In genomic region chr1:5858844-5859407, GRCh38 we compare ENCODE assay signal across 23 cellular contexts.
"Had no signal": no experiment of that assay in that cellular context is flagged by ENCODE, and none has a peak within 500 bp of the region (broad histone marks: within the 10 kb centered on the region; RNA-seq: fewer than 3 reads in every experiment).

No MANE protein-coding gene starts in this region.

- H3K9me3 Mint-ChIP-seq: memory B cell; natural killer cell treated with Interleukin-12 subunit alpha and Interleukin-12 subunit beta and Interleukin-15 and Interleukin-18, amount 100 ng/mL, for 72 hours; stimulated activated memory B cell treated with anti-CD40 and anti-IgM and Interleukin-4, amounts not matched to agents 10 μg/mL and 1 μg/mL and 100 μg/mL, for 72 hours; stimulated activated naive CD8-positive, alpha-beta T cell treated with anti-CD3 and anti-CD28 coated beads, Interleukin-15, Interleukin-2, amounts not matched to agents 100 ng/mL and 50 ng/mL, for 24 hours had no signal

- H3K4me1 ChIP-seq: left lung, lower lobe of right lung, parathyroid adenoma, prostate gland, spleen, tibial artery, upper lobe of left lung, uterus had no signal

- DNase-seq: effector CD4-positive, alpha-beta T cell; foreskin melanocyte; head of caudate nucleus; lower lobe of right lung; midbrain; retina; spleen; stimulated activated CD4-positive, alpha-beta T cell treated with anti-CD3 and anti-CD28 coated beads, Interleukin-15, amount 100 ng/mL, for 24 hours; stimulated activated CD4-positive, alpha-beta T cell treated with anti-CD3 and anti-CD28 coated beads, Interleukin-1b, Interleukin-23, amount 100 ng/mL, for 48 hours; stimulated activated CD4-positive, alpha-beta T cell treated with anti-CD3 and anti-CD28 coated beads, Interleukin-4, amount 100 ng/mL, for 24 hours; tibial artery; uterus had no signal

- H3K4me3 ChIP-seq: coronary artery, hepatocyte, left lung, lower lobe of right lung, prostate gland, spleen, tibial artery, upper lobe of left lung, uterus had no signal

- ATAC-seq: left lung; lower lobe of right lung; natural killer cell treated with Interleukin-12 subunit alpha and Interleukin-12 subunit beta and Interleukin-15 and Interleukin-18, amount 100 ng/mL, for 72 hours; sciatic nerve; stimulated activated memory B cell treated with anti-CD40 and anti-IgM and Interleukin-4, amounts not matched to agents 10 μg/mL and 1 μg/mL and 100 μg/mL, for 72 hours had no signal

- H3K9ac ChIP-seq: parathyroid adenoma had no signal

- H3K27me3 Mint-ChIP-seq: memory B cell; natural killer cell treated with Interleukin-12 subunit alpha and Interleukin-12 subunit beta and Interleukin-15 and Interleukin-18, amount 100 ng/mL, for 72 hours; stimulated activated memory B cell treated with anti-CD40 and anti-IgM and Interleukin-4, amounts not matched to agents 10 μg/mL and 1 μg/mL and 100 μg/mL, for 72 hours; stimulated activated naive CD8-positive, alpha-beta T cell treated with anti-CD3 and anti-CD28 coated beads, Interleukin-15, Interleukin-2, amounts not matched to agents 100 ng/mL and 50 ng/mL, for 24 hours had no signal

- H3K36me3 ChIP-seq: prostate gland, uterus had no signal

- H3K4me2 ChIP-seq: hepatocyte had no signal

- H3K9me3 ChIP-seq: left lung, lower lobe of right lung, prostate gland, tibial artery, upper lobe of left lung, uterus had no signal

- H2AFZ ChIP-seq: hepatocyte, parathyroid adenoma had no signal

- H3K4me1 Mint-ChIP-seq: memory B cell; stimulated activated memory B cell treated with anti-CD40 and anti-IgM and Interleukin-4, amounts not matched to agents 10 μg/mL and 1 μg/mL and 100 μg/mL, for 72 hours had no signal

- H3K4me3 Mint-ChIP-seq: memory B cell; natural killer cell treated with Interleukin-12 subunit alpha and Interleukin-12 subunit beta and Interleukin-15 and Interleukin-18, amount 100 ng/mL, for 72 hours; stimulated activated memory B cell treated with anti-CD40 and anti-IgM and Interleukin-4, amounts not matched to agents 10 μg/mL and 1 μg/mL and 100 μg/mL, for 72 hours; stimulated activated naive CD8-positive, alpha-beta T cell treated with anti-CD3 and anti-CD28 coated beads, Interleukin-15, Interleukin-2, amounts not matched to agents 100 ng/mL and 50 ng/mL, for 24 hours had no signal

- H3K27ac Mint-ChIP-seq: memory B cell; natural killer cell treated with Interleukin-12 subunit alpha and Interleukin-12 subunit beta and Interleukin-15 and Interleukin-18, amount 100 ng/mL, for 72 hours; stimulated activated memory B cell treated with anti-CD40 and anti-IgM and Interleukin-4, amounts not matched to agents 10 μg/mL and 1 μg/mL and 100 μg/mL, for 72 hours; stimulated activated naive CD8-positive, alpha-beta T cell treated with anti-CD3 and anti-CD28 coated beads, Interleukin-15, Interleukin-2, amounts not matched to agents 100 ng/mL and 50 ng/mL, for 24 hours had no signal

- H3K27me3 ChIP-seq: hepatocyte, left lung, spleen, tibial artery, upper lobe of left lung, uterus had no signal

- H3K27ac ChIP-seq: coronary artery, hepatocyte, left lung, lower lobe of right lung, parathyroid adenoma, prostate gland, spleen, tibial artery, upper lobe of left lung, uterus had no signal

- H3K36me3 Mint-ChIP-seq: natural killer cell treated with Interleukin-12 subunit alpha and Interleukin-12 subunit beta and Interleukin-15 and Interleukin-18, amount 100 ng/mL, for 72 hours; stimulated activated memory B cell treated with anti-CD40 and anti-IgM and Interleukin-4, amounts not matched to agents 10 μg/mL and 1 μg/mL and 100 μg/mL, for 72 hours had no signal
